ENCODE assay signal across 10 cellular contexts in the genomic region with DNA sequence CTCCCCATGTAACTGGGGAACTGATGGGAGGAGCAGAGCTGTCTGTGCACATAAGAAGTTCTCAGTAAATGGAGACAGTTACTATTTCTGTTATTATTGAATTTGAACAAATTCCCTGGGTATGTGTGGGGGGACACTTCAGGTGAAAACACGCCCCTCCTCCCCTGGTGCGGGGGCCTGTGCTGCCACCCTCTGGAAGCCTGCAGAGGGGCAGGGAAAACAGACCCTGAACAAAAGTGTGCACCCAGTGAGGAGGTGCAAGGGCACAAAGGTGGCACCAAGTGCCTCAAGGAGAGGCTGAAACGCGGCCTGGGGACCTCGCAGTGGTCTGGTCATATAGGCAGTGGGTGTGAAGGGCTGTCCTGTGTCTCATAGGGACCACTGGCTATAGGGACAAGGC. TPM values are rescaled to one million over a fixed set of nuclear protein-coding genes. Genes with fewer than 3 reads are reported as not detected.
DNase-seq lines count a peak whose midpoint lies in the region; ATAC-seq, FAIRE-seq and TF ChIP-seq lines count a peak whose summit lies in the region.
"Had no signal": no experiment of that assay in that cellular context is flagged by ENCODE, and none has a peak within 500 bp of the region (broad histone marks: within the 10 kb centered on the region; RNA-seq: fewer than 3 reads in every experiment).

No MANE protein-coding gene starts in this region.

- FAIRE-seq in D721Med (lab: Jason Lieb, UNC) (no peak), bronchial epithelial cell (lab: Jason Lieb, UNC) (no peak)

- H3K27ac Mint-ChIP-seq in naive thymus-derived CD8-positive, alpha-beta T cell: peak overlapping the region in 9 of 10 donors; percentile 5 to 80 (median 46)

- peak; percentile 66 to 73 for ATAC-seq in naive thymus-derived CD8-positive, alpha-beta T cell

- DNase-seq in D721Med (ENCODE audit: insufficient read length, low spot score): no peak
- DNase-seq in KBM-7: peak; percentile 15
- no peak for DNase-seq in bronchial epithelial cell (ENCODE audit: low read depth)
- peak in 6 of 10 donors; percentile 23 to 44 (median 36) for DNase-seq in naive thymus-derived CD8-positive, alpha-beta T cell
- no peak for DNase-seq in NCI-H1694 treated with DMSO at 0.1 percent for 48 hours (lab: John Stamatoyannopoulos, UW)
- DNase-seq in GDM1 (lab: John Stamatoyannopoulos, UW): no peak
- no peak for DNase-seq in NCI-H2196 treated with DMSO at 0.1 percent for 48 hours (lab: John Stamatoyannopoulos, UW; ENCODE audit: unreplicated experiment)
- DNase-seq in RPMI8226: no peak
- DNase-seq: NCI-H1048; stimulated activated CD4-positive, alpha-beta T cell treated with anti-CD3 and anti-CD28 coated beads, Interleukin-4, amount 100 ng/mL, for 4 hours had no signal

- no peak overlapping the region for H3K4me3 ChIP-seq in bronchial epithelial cell (ENCODE audit: low read depth, low read length)

- H3K36me3 Mint-ChIP-seq in naive thymus-derived CD8-positive, alpha-beta T cell: peaks cover 0 to 81% (median under 1%) of the 10 kb centered on the region in 3 donors

- H3K36me3 ChIP-seq in bronchial epithelial cell (ENCODE audit: control insufficient read depth, insufficient read depth, low read length): peaks cover 33% of the 10 kb centered on the region

- no peaks in the 10 kb centered on the region for H3K9me3 Mint-ChIP-seq in naive thymus-derived CD8-positive, alpha-beta T cell

- in situ Hi-C loops in KBM-7 (cut with MboI; ENCODE audit: low pct_unique_long_range_greater_than_20kb, low sequenced_read_pairs): no loop called here

- TF ChIP-seq CTCF in D721Med (IDR thresholded peaks at IDR 0.05; ENCODE audit: insufficient read depth, missing control alignments) (peak; percentile 18), bronchial epithelial cell (IDR thresholded peaks at IDR 0.05; ENCODE audit: insufficient read depth, low read length, severe bottlenecking) (peak; percentile 9)

- H3K27me3 ChIP-seq in bronchial epithelial cell (ENCODE audit: control insufficient read depth, insufficient read depth, low read length): no peaks in the 10 kb centered on the region

- H3K4me1 Mint-ChIP-seq in naive thymus-derived CD8-positive, alpha-beta T cell: peaks cover 12 to 34% (median 22%) of the 10 kb centered on the region in 4 donors

- H3K4me3 Mint-ChIP-seq in naive thymus-derived CD8-positive, alpha-beta T cell: no peak overlapping the region

- POLR2A ChIA-PET in naive thymus-derived CD8-positive, alpha-beta T cell (lab: Charles Lee): interaction anchor here (1.6 kb wide), 1 partner anchor 112 kb away, joined by 3 read pairs; no protein-coding TSS in a partner anchor

- H3K27me3 Mint-ChIP-seq in naive thymus-derived CD8-positive, alpha-beta T cell: no peaks in the 10 kb centered on the region

RNA-seq across cellular contexts. Expression of gene NADK, which starts 18.2 kb away (rescaled TPM):
- total RNA-seq in bronchial epithelial cell: 41.6 and 51.0 TPM in 2 replicates
- 10 to 100 TPM; 47.3 to 53.9 TPM for total RNA-seq in naive thymus-derived CD8-positive, alpha-beta T cell
- 10 to 100 TPM; 18.3 to 25.4 (median 19.7) TPM for polyA plus RNA-seq in naive thymus-derived CD8-positive, alpha-beta T cell

Comparison
In these comparisons a context has a peak if more than half of its experiments do, and no peak if none do; other contexts are left out.
1. DNase-seq: peak in KBM-7 (single experiment) and naive thymus-derived CD8-positive, alpha-beta T cell (6 of 10); none in D721Med (single experiment), bronchial epithelial cell (single experiment), NCI-H1694 treated with DMSO at 0.1 percent for 48 hours (single experiment), GDM1 (single experiment), NCI-H2196 treated with DMSO at 0.1 percent for 48 hours (single experiment) and RPMI8226 (single experiment).